In genomic region chr4:6906046-6906445, GRCh38 we compare ENCODE assay signal across 16 cellular contexts.
"Had no signal": no experiment of that assay in that cellular context is flagged by ENCODE, and none has a peak within 500 bp of the region (broad histone marks: within the 10 kb centered on the region; RNA-seq: fewer than 3 reads in every experiment).

No MANE protein-coding gene starts in this region.

- H3K4me3 Mint-ChIP-seq: memory B cell, nephron had no signal

- H3K27ac Mint-ChIP-seq: memory B cell, nephron had no signal

- H3K4me3 ChIP-seq: body of pancreas, dorsolateral prefrontal cortex, esophagus squamous epithelium, suprapubic skin, upper lobe of left lung had no signal

- H3K27ac ChIP-seq: body of pancreas, esophagus squamous epithelium, suprapubic skin, upper lobe of left lung had no signal

- ATAC-seq: activated CD4-positive, CD25-positive, alpha-beta regulatory T cell treated with anti-CD3 and anti-CD28 coated beads, Interleukin-2, amount 50 U/mL, for 24 hours; body of pancreas had no signal

- DNase-seq: activated CD4-positive, alpha-beta T cell treated with anti-CD3 and anti-CD28 coated beads, Interleukin-2, amount 50 U/mL, for 48 hours; activated CD8-positive, alpha-beta memory T cell treated with anti-CD3 and anti-CD28 coated beads, Interleukin-2, amount 50 U/mL, for 4 hours; activated naive CD4-positive, alpha-beta T cell treated with anti-CD3 and anti-CD28 coated beads, Interleukin-2, amount 50 U/mL, for 16 hours; amniotic stem cell; esophagus squamous epithelium; foreskin fibroblast; glutamatergic neuron; stimulated activated CD4-positive, alpha-beta T cell treated with anti-CD3 and anti-CD28 coated beads, Interleukin-2, amount 100 ng/mL, for 48 hours; stimulated activated naive CD4-positive, alpha-beta T cell treated with Interleukin-2 at 50 U/mL for 16 hours; upper lobe of left lung had no signal

- H3K9me3 Mint-ChIP-seq: memory B cell, nephron had no signal

- H3K36me3 ChIP-seq: esophagus squamous epithelium, suprapubic skin, upper lobe of left lung had no signal

- H3K9me3 ChIP-seq: body of pancreas, esophagus squamous epithelium, suprapubic skin, upper lobe of left lung had no signal

- H3K27me3 ChIP-seq: body of pancreas, dorsolateral prefrontal cortex, suprapubic skin, upper lobe of left lung had no signal

- H3K36me3 Mint-ChIP-seq: memory B cell had no signal
